10 cellular contexts compared by ENCODE assay signal in genomic region chr16:2039286-2040030, GRCh38. TPM values are rescaled to one million over a fixed set of nuclear protein-coding genes. Genes with fewer than 3 reads are reported as not detected.
DNase-seq lines count a peak whose midpoint lies in the region; ATAC-seq and TF ChIP-seq lines count a peak whose summit lies in the region.
"Had no signal": no experiment of that assay in that cellular context is flagged by ENCODE, and none has a peak within 500 bp of the region (broad histone marks: within the 10 kb centered on the region; RNA-seq: fewer than 3 reads in every experiment).

No MANE protein-coding gene starts in this region.

- H3K9me3 ChIP-seq in body of pancreas (no peaks in the 10 kb centered on the region), thyroid gland (no peaks in the 10 kb centered on the region)

- H3K4me3 ChIP-seq in body of pancreas (no peak overlapping the region), thyroid gland (replicated peaks in 1 of 3) (no peak overlapping the region)

- H3K27ac ChIP-seq in body of pancreas (peak overlapping the region in 2 of 4 donors; percentile 55 to 62), thyroid gland (peak overlapping the region in 2 of 3 donors; percentile 51 to 82)

- DNase-seq in NCI-H345 (lab: John Stamatoyannopoulos, UW) = peak; percentile 66
- no peak for DNase-seq in NCI-H345 treated with DMSO at 0.1 percent for 48 hours (lab: John Stamatoyannopoulos, UW; ENCODE audit: unreplicated experiment)
- DNase-seq in body of pancreas = peak in 3 of 4 donors; percentile 60 to 77 (median 64)
- peak; percentile 79 to 89 for DNase-seq in left colon
- DNase-seq in thyroid gland = no peak
- no peak for DNase-seq in hippocampal formation (lab: John Stamatoyannopoulos, UW)
- DNase-seq: activated CD4-positive, alpha-beta T cell treated with anti-CD3 and anti-CD28 coated beads, Interleukin-2, amount 50 U/mL, for 4 hours; CD4-positive, CD25-positive, alpha-beta regulatory T cell had no signal

- ATAC-seq in body of pancreas = peak; percentile 43
- peak; percentile 29 for ATAC-seq in left colon
- ATAC-seq in HG02981 (IDR thresholded peaks at IDR 0.05; ENCODE audit: unreplicated experiment) = no peak
- ATAC-seq in GM21825 (IDR thresholded peaks at IDR 0.05; ENCODE audit: unreplicated experiment) = no peak

- intact Hi-C loops in body of pancreas (cut with DNase I) = no loop called here
- intact Hi-C loops in left colon (cut with DNase I, micrococcal nuclease) = no loop called here
- intact Hi-C loops in thyroid gland (cut with DNase I) = no loop called here

- TF ChIP-seq CTCF in body of pancreas (IDR thresholded peaks at IDR 0.05) (no peak), thyroid gland (IDR thresholded peaks at IDR 0.05) (no peak)

- H3K27me3 ChIP-seq in body of pancreas = no peaks in the 10 kb centered on the region
- H3K27me3 ChIP-seq in thyroid gland = no peaks in the 10 kb centered on the region

- H3K4me1 ChIP-seq in body of pancreas (peaks cover 37% of the 10 kb centered on the region), thyroid gland (peaks cover 42 to 94% of the 10 kb centered on the region in 2 donors)

- no peak for TF ChIP-seq POLR2A in body of pancreas (IDR thresholded peaks at IDR 0.05)
- no peak for TF ChIP-seq POLR2A in thyroid gland (IDR thresholded peaks at IDR 0.05)

- H3K36me3 ChIP-seq in body of pancreas (replicated peaks in 1 of 2; ENCODE audit: insufficient read depth in 1 of 2, low read depth in 2 of 2) (no peaks in the 10 kb centered on the region), thyroid gland (peaks cover 0 to 8% of the 10 kb centered on the region in 2 donors)

- WGBS in body of pancreas, 2 donors = 69 to 75% methylated on average over 18 to 26 of the region's 29 CpGs
- WGBS in thyroid gland, 2 donors = 60 to 69% methylated on average over 21 to 23 of the region's 29 CpGs

RNA-seq across cellular contexts. Expression of gene NTHL1, which starts 8.2 kb away (rescaled TPM):
- 10 to 100 TPM; 15.2 to 19.7 TPM for total RNA-seq in body of pancreas
- 10 to 100 TPM; 27.3 to 29.5 TPM for total RNA-seq in left colon
- total RNA-seq in thyroid gland = 10 to 100 TPM in 3 of 4 donors, 1 to 10 TPM in 1; 6.1 to 38.7 (median 25.0) TPM

RNA-seq across cellular contexts. Expression of gene TSC2, which starts 8.3 kb away (rescaled TPM):
- total RNA-seq in body of pancreas (100 to 1,000 TPM in 1 of 2 donors, 10 to 100 TPM in 1; 73.9 to 152 TPM), left colon (100 to 1,000 TPM; 115 to 118 TPM), thyroid gland (100 to 1,000 TPM; 101 to 148 (median 109) TPM)

RNA-seq across cellular contexts. Expression of gene NHERF2, which starts 12.8 kb away (rescaled TPM):
- total RNA-seq in body of pancreas (10 to 100 TPM; 32.7 to 87.3 TPM), left colon (10 to 100 TPM; 69.3 to 73.7 TPM), thyroid gland (100 to 1,000 TPM in 1 of 4 donors, 10 to 100 TPM in 3; 73.8 to 146 (median 81.6) TPM)

RNA-seq across cellular contexts. Expression of gene NPW, which starts 19.9 kb away (rescaled TPM):
- total RNA-seq in body of pancreas = not detected
- total RNA-seq in left colon = 1 to 10 TPM; 1.9 to 2.5 TPM
- under 1 TPM in 2 of 4 donors, not detected in 2; 0.54 to 0.63 TPM for total RNA-seq in thyroid gland
- total RNA-seq: CD4-positive, CD25-positive, alpha-beta regulatory T cell had no signal

RNA-seq across cellular contexts. Expression of gene ZNF598, which starts 29.8 kb away (rescaled TPM):
- total RNA-seq in body of pancreas (10 to 100 TPM; 41.0 to 55.4 TPM), left colon (10 to 100 TPM; 45.8 to 52.8 TPM), thyroid gland (10 to 100 TPM; 19.0 to 38.4 (median 27.4) TPM)

Comparison
In these comparisons a context has a peak if more than half of its experiments do, and no peak if none do; other contexts are left out.
1. DNase-seq: peak in NCI-H345 (single experiment), body of pancreas (3 of 4) and left colon (2 of 2); none in NCI-H345 treated with DMSO at 0.1 percent for 48 hours (single experiment), thyroid gland (0 of 2) and hippocampal formation (0 of 2).
2. ATAC-seq: peak in body of pancreas (single experiment) and left colon (single experiment); none in HG02981 (single experiment) and GM21825 (single experiment).